ENCODE assay signal across 8 cellular contexts in the genomic region with DNA sequence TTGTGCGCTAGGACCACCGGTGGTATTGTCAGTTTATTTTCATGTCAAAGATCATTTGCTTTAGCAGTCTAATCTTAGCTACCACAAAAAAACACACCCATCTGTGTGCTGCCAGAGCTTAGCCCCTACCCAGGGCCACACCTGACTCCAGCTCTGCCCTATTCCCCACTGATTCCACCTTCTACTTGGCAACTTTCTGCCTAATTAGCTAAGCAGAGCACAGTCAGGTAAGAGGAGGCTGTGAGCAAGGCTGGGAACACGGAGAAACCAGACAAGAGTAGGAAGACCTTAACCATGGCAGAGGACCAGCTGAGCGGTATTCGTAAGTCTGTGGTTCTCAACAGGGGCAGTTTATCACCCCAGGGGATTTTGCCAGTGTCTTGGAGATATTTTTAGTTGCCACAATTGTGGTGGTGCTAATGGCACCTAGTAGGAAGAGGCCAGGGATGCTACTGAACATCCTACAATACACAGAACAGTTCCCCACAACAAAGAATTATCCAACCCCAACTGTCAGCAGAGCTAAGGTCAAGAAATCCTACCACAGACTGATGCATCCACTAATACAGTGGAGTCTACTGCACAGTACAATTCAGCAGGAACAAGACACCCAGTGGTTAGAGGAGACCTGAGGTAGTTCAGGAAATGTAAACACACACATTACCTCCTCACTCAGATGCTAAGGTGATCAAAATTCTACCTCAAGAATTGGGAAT.
DNase-seq lines count a peak whose midpoint lies in the region; ATAC-seq, FAIRE-seq and TF ChIP-seq lines count a peak whose summit lies in the region.

No MANE protein-coding gene starts in this region.

- ATAC-seq in CD4-positive, alpha-beta T cell (ENCODE audit: poor library complexity): peak; percentile 68
- ATAC-seq in GM21367 (IDR thresholded peaks at IDR 0.05; ENCODE audit: unreplicated experiment): peak; percentile 50
- no peak for ATAC-seq in HG02970 (IDR thresholded peaks at IDR 0.05; ENCODE audit: low FRiP score, unreplicated experiment)

- no peaks in the 10 kb centered on the region for H3K9me2 ChIP-seq in Karpas-422 (replicated peaks; ENCODE audit: insufficient read depth, low read length)

- H3K79me2 ChIP-seq in Karpas-422 (ENCODE audit: low read length): peaks cover 30% of the 10 kb centered on the region

- POLR2A ChIA-PET in CD4-positive, alpha-beta T cell (lab: Charles Lee): interaction anchor here (0.6 to 3.8 kb wide), 7 partner anchors 9 to 352 kb away, joined by 3 to 48 read pairs (median 4); a partner anchor contains a TSS

- peaks cover 12% of the 10 kb centered on the region for H3K36me3 ChIP-seq in Karpas-422 (ENCODE audit: insufficient read depth, low read length)
- H3K36me3 ChIP-seq in endocrine pancreas (ENCODE audit: control insufficient read depth, insufficient read depth, low read length): no peaks in the 10 kb centered on the region

- 0 out of 2 replicates have a peak overlapping the region, but pooled peaks have one; percentile 12 for H2AFZ ChIP-seq in Karpas-422 (ENCODE audit: low read length)

- H3K4me3 ChIP-seq in Karpas-422 (ENCODE audit: low read length) (peak overlapping the region; percentile 80), endocrine pancreas (ENCODE audit: control insufficient read depth, insufficient read depth, low read length) (peak overlapping the region; percentile 82), dorsolateral prefrontal cortex (peak overlapping the region in 16 of 59 donors; percentile 3 to 44 (median 14))

- H3K4me1 Mint-ChIP-seq in CD4-positive, alpha-beta T cell (ENCODE audit: low read depth): peaks cover 43% of the 10 kb centered on the region

- H3K27ac ChIP-seq in CD4-positive, alpha-beta T cell (ENCODE audit: low read depth, low read length): peak overlapping the region; percentile 61
- H3K27ac ChIP-seq in Karpas-422 (ENCODE audit: low read length) (peak overlapping the region; percentile 72), dorsolateral prefrontal cortex (no peak overlapping the region)

- no peaks in the 10 kb centered on the region for H3K27me3 ChIP-seq in CD4-positive, alpha-beta T cell (ENCODE audit: control insufficient read depth, insufficient read depth, low read length)
- no peaks in the 10 kb centered on the region for H3K27me3 ChIP-seq in Karpas-422 (ENCODE audit: low read length)
- no peaks in the 10 kb centered on the region for H3K27me3 ChIP-seq in endocrine pancreas (ENCODE audit: control insufficient read depth, insufficient read depth, low read length)
- no peaks in the 10 kb centered on the region for H3K27me3 ChIP-seq in dorsolateral prefrontal cortex

- H3K27me3 Mint-ChIP-seq in CD4-positive, alpha-beta T cell: no peaks in the 10 kb centered on the region

- peak overlapping the region; percentile 71 for H3K9ac ChIP-seq in Karpas-422 (ENCODE audit: low read length)
- peak overlapping the region; percentile 5 for H3K9ac ChIP-seq in endocrine pancreas (ENCODE audit: control insufficient read depth, insufficient read depth, low read length)

- peaks cover 25% of the 10 kb centered on the region for H3K36me3 Mint-ChIP-seq in CD4-positive, alpha-beta T cell (ENCODE audit: low read depth)

- no peak for TF ChIP-seq CTCF in CD4-positive, alpha-beta T cell (IDR thresholded peaks at IDR 0.05)
- no peak for TF ChIP-seq CTCF in dorsolateral prefrontal cortex (IDR thresholded peaks at IDR 0.05 in 54 of 56, conservative IDR thresholded peaks at IDR 0.05 in 2 of 56; ENCODE audit: low read depth in 1 of 56, partially characterized antibody in 56 of 56)

- FAIRE-seq in urothelium cell line (lab: Jason Lieb, UNC): peak; percentile 46

- H3K4me1 ChIP-seq in Karpas-422 (ENCODE audit: low read length) (peaks cover 43% of the 10 kb centered on the region), endocrine pancreas (ENCODE audit: control insufficient read depth, insufficient read depth, low read length) (peaks cover 14% of the 10 kb centered on the region)

- no peak for DNase-seq in CD4-positive, alpha-beta T cell
- no peak for DNase-seq in Karpas-422
- DNase-seq in urothelium cell line (ENCODE audit: low spot score): no peak
- DNase-seq in activated gamma-delta T cell treated with Interleukin-2 at 50 U/mL for 16 hours: no peak
- no peak for DNase-seq in dorsolateral prefrontal cortex

- CTCF ChIA-PET in CD4-positive, alpha-beta T cell (lab: Charles Lee): interaction anchor here (0.8 to 1.0 kb wide), 2 partner anchors 45 to 331 kb away, joined by 3 to 4 read pairs; no protein-coding TSS in a partner anchor

- no peaks in the 10 kb centered on the region for H3K9me3 ChIP-seq in CD4-positive, alpha-beta T cell (ENCODE audit: control insufficient read depth, low read length)
- H3K9me3 ChIP-seq in Karpas-422 (ENCODE audit: low read length) (peaks cover 9% of the 10 kb centered on the region; the same call in 1 of the 2 replicates), endocrine pancreas (ENCODE audit: control insufficient read depth, low read length) (no peaks in the 10 kb centered on the region)

- H3K27ac Mint-ChIP-seq in CD4-positive, alpha-beta T cell: peak overlapping the region; percentile 84

- H3K4me3 Mint-ChIP-seq in CD4-positive, alpha-beta T cell: peak overlapping the region; percentile 90

- intact Hi-C loops in CD4-positive, alpha-beta T cell (cut with DNase I, micrococcal nuclease): loop anchor here in 1 of 2 experiments (2.0 to 10.0 kb wide), 2 partner anchors 14 to 106 kb away; no protein-coding TSS in a partner anchor
- intact Hi-C loops in dorsolateral prefrontal cortex (cut with DNase I): no loop called here

- peak overlapping the region; percentile 85 for H3K4me2 ChIP-seq in Karpas-422 (ENCODE audit: low read depth, low read length, poor library complexity, severe bottlenecking)

- H4K20me1 ChIP-seq in Karpas-422 (ENCODE audit: insufficient read depth, low read depth, low read length): no peaks in the 10 kb centered on the region

- peaks cover 4% of the 10 kb centered on the region for H3K9me3 Mint-ChIP-seq in CD4-positive, alpha-beta T cell

Comparison
In these comparisons a context has a peak if more than half of its experiments do, and no peak if none do; other contexts are left out.
1. H3K27ac ChIP-seq: peak in CD4-positive, alpha-beta T cell (single experiment) and Karpas-422 (single experiment); none in dorsolateral prefrontal cortex (0 of 59).